ENCODE assay signal across 8 cellular contexts in genomic region chr4:77157859-77158486, GRCh38. TPM values are rescaled to one million over a fixed set of nuclear protein-coding genes. Genes with fewer than 3 reads are reported as not detected.
DNase-seq lines count a peak whose midpoint lies in the region; ATAC-seq and TF ChIP-seq lines count a peak whose summit lies in the region.

No MANE protein-coding gene starts in this region.

- peaks cover 0 to 8% of the 10 kb centered on the region in 2 donors for H3K36me3 ChIP-seq in prostate gland
- peaks cover 41% of the 10 kb centered on the region for H3K36me3 ChIP-seq in upper lobe of right lung

- H3K9me3 ChIP-seq in prostate gland (no peaks in the 10 kb centered on the region), upper lobe of right lung (no peaks in the 10 kb centered on the region)

- DNase-seq in GM12864 (ENCODE audit: low read depth) (no peak), NCI-H128 (lab: John Stamatoyannopoulos, UW; ENCODE audit: unreplicated experiment) (peak; percentile 56), T follicular helper cell (ENCODE audit: low read depth) (peak; percentile 64), amygdala (lab: John Stamatoyannopoulos, UW) (peak; percentile 30 to 91 (median 78)), left ventricle myocardium superior (peak; percentile 91), prostate gland (ENCODE audit: low spot score) (peak; percentile 88), upper lobe of right lung (peak; percentile 94)

- H3K4me1 ChIP-seq in prostate gland (replicated peaks) (no peaks in the 10 kb centered on the region), upper lobe of right lung (peaks cover 12% of the 10 kb centered on the region)

- TF ChIP-seq POLR2A in prostate gland (IDR thresholded peaks at IDR 0.05) = peak; percentile 69

- under 1% methylated on average over 48 of the region's 53 CpGs for WGBS in prostate gland

- H3K27me3 ChIP-seq in prostate gland (replicated peaks; ENCODE audit: insufficient read depth) (no peaks in the 10 kb centered on the region), upper lobe of right lung (no peaks in the 10 kb centered on the region)

- peak overlapping the region; percentile 96 to 99 for H3K27ac ChIP-seq in prostate gland
- H3K27ac ChIP-seq in upper lobe of right lung = peak overlapping the region; percentile 90

- H3K4me3 ChIP-seq in GM12864 (ENCODE audit: low read depth, low read length) (peak overlapping the region; percentile 97), prostate gland (peak overlapping the region; percentile 83 to 100), upper lobe of right lung (peak overlapping the region; percentile 100)

- peak; percentile 58 for ATAC-seq in HG02759 (IDR thresholded peaks at IDR 0.05; ENCODE audit: unreplicated experiment)
- ATAC-seq in left ventricle myocardium superior = peak; percentile 84
- peak; percentile 81 for ATAC-seq in upper lobe of right lung

- intact Hi-C loops in left ventricle myocardium superior (cut with micrococcal nuclease) (loop anchor here (10.0 kb wide), 1 partner anchor 53 kb away; no protein-coding TSS in a partner anchor), prostate gland (cut with DNase I) (loop anchor here (1.0 kb wide), 1 partner anchor 83 kb away; the partner anchor contains the start of gene CCNI), upper lobe of right lung (cut with DNase I) (no loop called here)

- TF ChIP-seq CTCF in GM12864 (IDR thresholded peaks at IDR 0.05; ENCODE audit: low read depth, low read length, missing control alignments) (peak; percentile 17), prostate gland (IDR thresholded peaks at IDR 0.05) (peak in 2 of 4 experiments; percentile 34 to 39), upper lobe of right lung (IDR thresholded peaks at IDR 0.05) (no peak)

RNA-seq across cellular contexts. Expression of gene CCNG2, which starts 1.0 kb away (rescaled TPM):
- total RNA-seq in left ventricle myocardium superior (10.3 TPM), prostate gland (100 to 1,000 TPM in 1 of 2 donors, 10 to 100 TPM in 1; 61.3 to 106 TPM), upper lobe of right lung (41.3 TPM)
